ENCODE assay signal across 2 cellular contexts in genomic region chr7:55194522-55194921, GRCh38.
TF ChIP-seq lines count a peak whose summit lies in the region.

No MANE protein-coding gene starts in this region.

TF ChIP-seq in IMR-90, 13 proteins besides CTCF, POLR2A, EP300 and RAD21:
- TF ChIP-seq ELK1 (IDR thresholded peaks at IDR 0.05; ENCODE audit: borderline replicate concordance, low read depth, low read length) (no peak), MAZ (IDR thresholded peaks at IDR 0.05; ENCODE audit: borderline replicate concordance, low read depth, low read length) (no peak), MAFK (IDR thresholded peaks at IDR 0.05; ENCODE audit: low read depth, low read length) (no peak), RCOR1 (IDR thresholded peaks at IDR 0.05; ENCODE audit: insufficient replicate concordance, low read length) (no peak), FOS (IDR thresholded peaks at IDR 0.05; ENCODE audit: low read depth, low read length) (no peak), MXI1 (IDR thresholded peaks at IDR 0.05; ENCODE audit: borderline replicate concordance, low read depth, low read length) (no peak), CHD1 (IDR thresholded peaks at IDR 0.05; ENCODE audit: low read depth, low read length) (no peak), RFX5 (IDR thresholded peaks at IDR 0.05; ENCODE audit: low read depth, low read length) (no peak)

TF ChIP-seq in endothelial cell of umbilical vein, 7 proteins besides CTCF, POLR2A, EP300 and RAD21:
- no peak for TF ChIP-seq MYC (IDR thresholded peaks at IDR 0.05; ENCODE audit: low read depth, low read length)
- TF ChIP-seq GATA2 (IDR thresholded peaks at IDR 0.05; ENCODE audit: insufficient read depth, insufficient read length, low read depth, low read length) = peak; percentile 78
- no peak for TF ChIP-seq EZH2 (IDR thresholded peaks at IDR 0.05; ENCODE audit: borderline replicate concordance, low read depth, low read length, severe bottlenecking)
